ENCODE assay signal across 1 cellular context in the genomic region with DNA sequence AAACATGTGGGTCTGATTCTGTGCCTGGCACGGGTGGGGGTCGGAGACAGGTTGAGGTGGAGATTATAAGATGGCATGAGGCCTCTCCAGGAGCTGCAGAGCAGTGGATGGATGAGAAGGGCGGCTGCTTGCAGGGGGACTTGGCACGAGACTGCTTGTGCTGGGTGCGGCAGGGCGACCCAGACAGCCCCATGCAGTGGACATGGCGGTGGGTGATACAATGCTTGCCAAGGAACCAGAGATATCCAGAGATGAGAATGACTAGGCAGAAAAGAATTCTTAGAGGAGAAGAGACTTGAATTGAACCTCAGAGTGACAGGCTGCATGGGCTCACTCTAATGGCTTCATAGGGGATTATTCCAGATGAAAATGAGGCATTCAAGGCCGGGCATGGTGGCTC.
TF ChIP-seq lines count a peak whose summit lies in the region.

No MANE protein-coding gene starts in this region.

TF ChIP-seq in HepG2, 621 proteins besides CTCF, POLR2A, EP300 and RAD21 (continued from another document):
- TF ChIP-seq, protein P1, sequence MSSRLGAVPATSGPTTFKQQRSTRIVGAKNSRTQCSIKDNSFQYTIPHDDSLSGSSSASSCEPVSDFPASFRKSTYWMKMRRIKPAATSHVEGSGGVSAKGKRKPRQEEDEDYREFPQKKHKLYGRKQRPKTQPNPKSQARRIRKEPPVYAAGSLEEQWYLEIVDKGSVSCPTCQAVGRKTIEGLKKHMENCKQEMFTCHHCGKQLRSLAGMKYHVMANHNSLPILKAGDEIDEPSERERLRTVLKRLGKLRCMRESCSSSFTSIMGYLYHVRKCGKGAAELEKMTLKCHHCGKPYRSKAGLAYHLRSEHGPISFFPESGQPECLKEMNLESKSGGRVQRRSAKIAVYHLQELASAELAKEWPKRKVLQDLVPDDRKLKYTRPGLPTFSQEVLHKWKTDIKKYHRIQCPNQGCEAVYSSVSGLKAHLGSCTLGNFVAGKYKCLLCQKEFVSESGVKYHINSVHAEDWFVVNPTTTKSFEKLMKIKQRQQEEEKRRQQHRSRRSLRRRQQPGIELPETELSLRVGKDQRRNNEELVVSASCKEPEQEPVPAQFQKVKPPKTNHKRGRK (CRISPR knock-in tag; IDR thresholded peaks at IDR 0.05): no peak
- TF ChIP-seq ARNT (IDR thresholded peaks at IDR 0.05): no peak
